In genomic region chr11:130737866-130738431, GRCh38 we compare ENCODE assay signal across 10 cellular contexts.
DNase-seq lines count a peak whose midpoint lies in the region; ATAC-seq, FAIRE-seq and TF ChIP-seq lines count a peak whose summit lies in the region.
"Had no signal": no experiment of that assay in that cellular context is flagged by ENCODE, and none has a peak within 500 bp of the region (broad histone marks: within the 10 kb centered on the region; RNA-seq: fewer than 3 reads in every experiment).

No MANE protein-coding gene starts in this region.

- H2AK9ac ChIP-seq in IMR-90 (replicated peaks; ENCODE audit: low read depth, low read length, poor library complexity): peak overlapping the region; percentile 21

- H2BK20ac ChIP-seq in IMR-90 (ENCODE audit: low read depth, low read length): peak overlapping the region; percentile 94

- peak overlapping the region; percentile 22 for H3K9ac ChIP-seq in IMR-90 (ENCODE audit: low read depth, low read length)
- H3K9ac ChIP-seq in MM.1S (ENCODE audit: low read length): no peak overlapping the region

- H3K4me1 ChIP-seq in IMR-90 (ENCODE audit: control insufficient read depth, insufficient read depth, low read length) (peaks cover 15% of the 10 kb centered on the region), MM.1S (ENCODE audit: low read length) (no peaks in the 10 kb centered on the region)

- no peaks in the 10 kb centered on the region for H3K9me2 ChIP-seq in MM.1S (replicated peaks; ENCODE audit: insufficient read depth, low read length)

- intact Hi-C loops in IMR-90 (cut with micrococcal nuclease): loop anchor here (2.0 to 5.0 kb wide), 2 partner anchors 89 to 91 kb away; no protein-coding TSS in a partner anchor

- H2BK5ac ChIP-seq in IMR-90 (ENCODE audit: low read depth, low read length, poor library complexity, severe bottlenecking): peak overlapping the region; percentile 86

- no TSS peak for BruUV-seq in IMR-90 (replicated peaks; lab: Mats Ljungman, UMichigan)

- H3K79me1 ChIP-seq in IMR-90 (ENCODE audit: low read depth in 1 of 2, low read length in 2 of 2): no peaks in the 10 kb centered on the region

- peak overlapping the region; percentile 93 for H3K27ac ChIP-seq in IMR-90 (ENCODE audit: insufficient read depth, low read length)
- H3K27ac ChIP-seq in MM.1S (ENCODE audit: low read length): no peak overlapping the region

- peak overlapping the region; percentile 95 for H2BK120ac ChIP-seq in IMR-90 (ENCODE audit: low read depth, low read length)

- H3K9me3 ChIP-seq in IMR-90 (ENCODE audit: control insufficient read depth, insufficient read depth, low read length): peaks cover 7% of the 10 kb centered on the region
- H3K9me3 ChIP-seq in MM.1S (replicated peaks; ENCODE audit: insufficient read depth, low read length): no peaks in the 10 kb centered on the region

- peak overlapping the region; percentile 87 for H3K56ac ChIP-seq in IMR-90 (ENCODE audit: extremely low read depth, insufficient read depth, low read length)

- peak overlapping the region; percentile 96 for H3K18ac ChIP-seq in IMR-90 (ENCODE audit: low read depth, low read length)

- H4K20me1 ChIP-seq in IMR-90 (ENCODE audit: insufficient read depth, low read length): no peaks in the 10 kb centered on the region
- no peaks in the 10 kb centered on the region for H4K20me1 ChIP-seq in MM.1S (ENCODE audit: insufficient read depth, low read length)

- TF ChIP-seq CTCF in IMR-90 (conservative IDR thresholded peaks at IDR 0.05; ENCODE audit: low read depth, low read length) (no peak), MM.1S (IDR thresholded peaks at IDR 0.05; ENCODE audit: low read length) (no peak)

- TF ChIP-seq RAD21 in IMR-90 (IDR thresholded peaks at IDR 0.05; ENCODE audit: low read length): no peak; the same call in none of the 2 replicates

- FAIRE-seq in endometrium (lab: Jason Lieb, UNC): peak; percentile 80

- WGBS in IMR-90 (ENCODE audit: extremely low coverage in 2 of 2, insufficient read length in 1 of 2), 2 experiments: no CpG with 5 or more reads among the region's 12 CpGs

- H4K91ac ChIP-seq in IMR-90 (ENCODE audit: insufficient read depth, low read depth, low read length): peak overlapping the region; percentile 85

- H3K36me3 ChIP-seq in IMR-90 (ENCODE audit: control insufficient read depth, insufficient read depth, low read length): no peaks in the 10 kb centered on the region
- no peaks in the 10 kb centered on the region for H3K36me3 ChIP-seq in MM.1S (replicated peaks; ENCODE audit: insufficient read depth, low read length)
- peaks cover 1% of the 10 kb centered on the region; the same call in 1 of the 2 replicates for H3K36me3 ChIP-seq in H7 (replicated peaks; ENCODE audit: control insufficient read depth, insufficient read depth, low read length)

- H2AK5ac ChIP-seq in IMR-90 (ENCODE audit: low read depth, low read length): peak overlapping the region; percentile 16; the same call in 1 of the 2 replicates

- H3K4me3 ChIP-seq in IMR-90 (ENCODE audit: insufficient read depth, low read depth, low read length): peak overlapping the region; percentile 0; the same call in 1 of the 2 replicates
- H3K4me3 ChIP-seq in MM.1S (ENCODE audit: low read length): no peak overlapping the region
- no peak overlapping the region for H3K4me3 ChIP-seq in H7 (ENCODE audit: insufficient read depth, low read depth, low read length)

- no peaks in the 10 kb centered on the region for H3K27me3 ChIP-seq in IMR-90 (ENCODE audit: control insufficient read depth, insufficient read depth, low read length)
- no peaks in the 10 kb centered on the region for H3K27me3 ChIP-seq in MM.1S (replicated peaks; ENCODE audit: insufficient read depth, low read length)
- H3K27me3 ChIP-seq in H7 (ENCODE audit: control insufficient read depth, insufficient read depth, low read length): no peaks in the 10 kb centered on the region

- peak overlapping the region; percentile 90 for H4K5ac ChIP-seq in IMR-90 (ENCODE audit: low read depth, low read length)

- in situ Hi-C loops in IMR-90 (cut with MboI; ENCODE audit: low sequenced_read_pairs): no loop called here

- peaks cover 9% of the 10 kb centered on the region for H3K9me1 ChIP-seq in IMR-90 (ENCODE audit: insufficient read depth, low read length)

- H2AFZ ChIP-seq in IMR-90 (replicated peaks; ENCODE audit: low read length, poor library complexity) (peak overlapping the region; percentile 82), MM.1S (ENCODE audit: low read length) (no peak overlapping the region)

- TF ChIP-seq POLR2A in IMR-90 (IDR thresholded peaks at IDR 0.05; ENCODE audit: low read depth, low read length): no peak

- H3K4me2 ChIP-seq in IMR-90 (ENCODE audit: low read depth, low read length) (peak overlapping the region; percentile 21), MM.1S (ENCODE audit: low read depth, low read length) (no peak overlapping the region)

- peak overlapping the region; percentile 92 for H3K4ac ChIP-seq in IMR-90 (ENCODE audit: low read depth, low read length)

- peak; percentile 90 for ATAC-seq in IMR-90 (ENCODE audit: low read depth)

- H3K79me2 ChIP-seq in MM.1S (ENCODE audit: low read length): no peaks in the 10 kb centered on the region

- peak overlapping the region; percentile 81 for H3K14ac ChIP-seq in IMR-90 (replicated peaks; ENCODE audit: low read depth, low read length)

- CTCF ChIA-PET in IMR-90 (lab: Yijun Ruan, JAX): interaction anchor here (0.8 to 0.9 kb wide), 2 partner anchors 10 to 300 kb away, joined by 3 read pairs; no protein-coding TSS in a partner anchor

- DNase-seq in A172 (ENCODE audit: low spot score) (peak; percentile 79), IMR-90 (peak; percentile 89), mucosa of gallbladder (ENCODE audit: low spot score) (peak; percentile 74), MM.1S (no peak), H7 (no peak), NCI-H2029 (lab: John Stamatoyannopoulos, UW) (no peak), amygdala (lab: John Stamatoyannopoulos, UW) (no peak)
- DNase-seq: C1 segment of cervical spinal cord, glutamatergic neuron had no signal

- dilution Hi-C loops in IMR-90 (cut with HindIII; ENCODE audit: low sequenced_read_pairs, unreplicated experiment): no loop called here

- POLR2A ChIA-PET in IMR-90 (lab: Charles Lee; ENCODE audit: unreplicated experiment): interaction anchor here (0.6 kb wide), 1 partner anchor 110 kb away, joined by 4 read pairs; no protein-coding TSS in a partner anchor

- peak overlapping the region; percentile 92; the same call in 2 of the 3 replicates for H2BK15ac ChIP-seq in IMR-90 (ENCODE audit: low read depth, low read length)

- no peaks in the 10 kb centered on the region for H3F3A ChIP-seq in MM.1S (ENCODE audit: insufficient read depth, low read length)

- peak overlapping the region; percentile 52; the same call in 1 of the 2 replicates for H3K23ac ChIP-seq in IMR-90 (ENCODE audit: low read depth, low read length)

- H4K8ac ChIP-seq in IMR-90 (ENCODE audit: low read depth in 2 of 2, low read length in 2 of 2): peak overlapping the region; percentile 56 to 90

TF ChIP-seq in IMR-90, 13 proteins besides CTCF, POLR2A, EP300 and RAD21:
- TF ChIP-seq MAZ (IDR thresholded peaks at IDR 0.05; ENCODE audit: borderline replicate concordance, low read depth, low read length) (no peak), SMC3 (IDR thresholded peaks at IDR 0.05; ENCODE audit: low read depth, low read length) (no peak), RCOR1 (IDR thresholded peaks at IDR 0.05; ENCODE audit: insufficient replicate concordance, low read length) (no peak), ELK1 (IDR thresholded peaks at IDR 0.05; ENCODE audit: borderline replicate concordance, low read depth, low read length) (no peak), BHLHE40 (IDR thresholded peaks at IDR 0.05; ENCODE audit: low read depth, low read length) (no peak; the same call in 1 of the 2 replicates), MAFK (IDR thresholded peaks at IDR 0.05; ENCODE audit: low read depth, low read length) (no peak), CEBPB (IDR thresholded peaks at IDR 0.05; ENCODE audit: low read depth, low read length) (no peak), CHD1 (IDR thresholded peaks at IDR 0.05; ENCODE audit: low read depth, low read length) (no peak), USF2 (IDR thresholded peaks at IDR 0.05; ENCODE audit: low read depth, low read length) (no peak), MXI1 (IDR thresholded peaks at IDR 0.05; ENCODE audit: borderline replicate concordance, low read depth, low read length) (peak; percentile 58; the same call in 1 of the 2 replicates), NFE2L2 (IDR thresholded peaks at IDR 0.05; ENCODE audit: low read depth, low read length) (no peak), FOS (IDR thresholded peaks at IDR 0.05; ENCODE audit: low read depth, low read length) (0 out of 2 replicates have a peak, but pooled peaks have one; percentile 35), RFX5 (IDR thresholded peaks at IDR 0.05; ENCODE audit: low read depth, low read length) (no peak)

Comparison
In these comparisons a context has a peak if more than half of its experiments do, and no peak if none do; other contexts are left out.
1. DNase-seq: peak in A172 (single experiment), IMR-90 (single experiment) and mucosa of gallbladder (single experiment); none in MM.1S (single experiment), H7 (single experiment), NCI-H2029 (single experiment) and amygdala (0 of 56).